In genomic region chr2:177753682-177754475, GRCh38 we compare ENCODE assay signal across 8 cellular contexts.
DNase-seq lines count a peak whose midpoint lies in the region; ATAC-seq and TF ChIP-seq lines count a peak whose summit lies in the region.

No MANE protein-coding gene starts in this region.

- TF ChIP-seq CTCF in WTC11 (IDR thresholded peaks at IDR 0.05): no peak

- H3K4me2 ChIP-seq in trophoblast cell (ENCODE audit: low read length): no peak overlapping the region

- H3K79me2 ChIP-seq in trophoblast cell (ENCODE audit: control insufficient read depth, insufficient read depth, low read length, poor library complexity): no peaks in the 10 kb centered on the region

- H4K12ac ChIP-seq in trophoblast cell (ENCODE audit: low read depth, low read length): no peak overlapping the region

- no peaks in the 10 kb centered on the region for H3K4me1 ChIP-seq in CD4-positive, CD25-positive, alpha-beta regulatory T cell (ENCODE audit: control insufficient read depth, insufficient read depth, low read length, poor library complexity, severe bottlenecking)
- peaks cover 0 to 2% of the 10 kb centered on the region in 2 experiments for H3K4me1 ChIP-seq in trophoblast cell (ENCODE audit: control insufficient read depth in 1 of 2, insufficient read depth in 2 of 2, low read length in 2 of 2)

- intact Hi-C loops in head of caudate nucleus (cut with DNase I): no loop called here

- no peaks in the 10 kb centered on the region for H3K27me3 ChIP-seq in CD4-positive, CD25-positive, alpha-beta regulatory T cell (ENCODE audit: control insufficient read depth, insufficient read depth, low read length)
- H3K27me3 ChIP-seq in trophoblast cell (ENCODE audit: insufficient read depth, low read length): no peaks in the 10 kb centered on the region

- no peak overlapping the region for H3K27ac ChIP-seq in CD4-positive, CD25-positive, alpha-beta regulatory T cell (ENCODE audit: insufficient read depth, low read length, poor library complexity, severe bottlenecking)
- H3K27ac ChIP-seq in trophoblast cell (ENCODE audit: low read depth, low read length): no peak overlapping the region

- no peak overlapping the region for H4K8ac ChIP-seq in trophoblast cell (ENCODE audit: low read depth, low read length)

- no peak overlapping the region for H3K14ac ChIP-seq in trophoblast cell (ENCODE audit: low read length)

- no peaks in the 10 kb centered on the region for H3K36me3 ChIP-seq in CD4-positive, CD25-positive, alpha-beta regulatory T cell (ENCODE audit: control insufficient read depth, insufficient read depth, low read length)
- no peaks in the 10 kb centered on the region for H3K36me3 ChIP-seq in trophoblast cell (ENCODE audit: control insufficient read depth in 1 of 2, insufficient read depth in 2 of 2, low read length in 2 of 2)

- H3K4me3 Mint-ChIP-seq in CD4-positive, CD25-positive, alpha-beta regulatory T cell: no peak overlapping the region
- H3K4me3 Mint-ChIP-seq in WTC11: no peak overlapping the region
- H3K4me3 Mint-ChIP-seq in activated naive CD4-positive, alpha-beta T cell treated with anti-CD3 and anti-CD28 coated beads, Interleukin-2, amount 10 ng/mL, durations not matched to agents 7 days and 5 days: no peak overlapping the region

- no peak overlapping the region for H2BK12ac ChIP-seq in trophoblast cell (ENCODE audit: low read length)

- no peaks in the 10 kb centered on the region for H3K9me3 Mint-ChIP-seq in CD4-positive, CD25-positive, alpha-beta regulatory T cell
- no peaks in the 10 kb centered on the region for H3K9me3 Mint-ChIP-seq in WTC11
- no peaks in the 10 kb centered on the region for H3K9me3 Mint-ChIP-seq in activated naive CD4-positive, alpha-beta T cell treated with anti-CD3 and anti-CD28 coated beads, Interleukin-2, amount 10 ng/mL, durations not matched to agents 7 days and 5 days

- peaks cover 25% of the 10 kb centered on the region for H3K27me3 Mint-ChIP-seq in CD4-positive, CD25-positive, alpha-beta regulatory T cell
- H3K27me3 Mint-ChIP-seq in WTC11 (ENCODE audit: low read depth): peaks cover 65% of the 10 kb centered on the region
- peaks cover 25% of the 10 kb centered on the region for H3K27me3 Mint-ChIP-seq in activated naive CD4-positive, alpha-beta T cell treated with anti-CD3 and anti-CD28 coated beads, Interleukin-2, amount 10 ng/mL, durations not matched to agents 7 days and 5 days

- no peak overlapping the region for H4K91ac ChIP-seq in trophoblast cell (ENCODE audit: low read depth, low read length)

- H3K9ac ChIP-seq in trophoblast cell (ENCODE audit: low read length): no peak overlapping the region

- no CpG with 5 or more reads among the region's 5 CpGs for WGBS in trophoblast cell (ENCODE audit: extremely low coverage, insufficient coverage, insufficient read length)

- no peaks in the 10 kb centered on the region for H3K36me3 Mint-ChIP-seq in CD4-positive, CD25-positive, alpha-beta regulatory T cell
- no peaks in the 10 kb centered on the region for H3K36me3 Mint-ChIP-seq in WTC11
- H3K36me3 Mint-ChIP-seq in activated naive CD4-positive, alpha-beta T cell treated with anti-CD3 and anti-CD28 coated beads, Interleukin-2, amount 10 ng/mL, durations not matched to agents 7 days and 5 days: no peaks in the 10 kb centered on the region

- no peak overlapping the region for H2AK5ac ChIP-seq in trophoblast cell (ENCODE audit: low read length)

- H3K18ac ChIP-seq in trophoblast cell (ENCODE audit: low read length): no peak overlapping the region

- CTCF ChIA-PET in WTC11 (lab: Charles Lee): interaction anchor here (0.5 to 1.9 kb wide), 5 partner anchors 10 to 589 kb away, joined by 3 to 13 read pairs (median 5); no protein-coding TSS in a partner anchor
- CTCF ChIA-PET in activated naive CD4-positive, alpha-beta T cell treated with anti-CD3 and anti-CD28 coated beads, Interleukin-2, amount 10 ng/mL, durations not matched to agents 7 days and 5 days (lab: Charles Lee): interaction anchor here (1.1 kb wide), 1 partner anchor 10 kb away, joined by 4 read pairs; no protein-coding TSS in a partner anchor

- H3K4me1 Mint-ChIP-seq in CD4-positive, CD25-positive, alpha-beta regulatory T cell: no peaks in the 10 kb centered on the region
- peaks cover 28% of the 10 kb centered on the region for H3K4me1 Mint-ChIP-seq in WTC11
- peaks cover 2% of the 10 kb centered on the region for H3K4me1 Mint-ChIP-seq in activated naive CD4-positive, alpha-beta T cell treated with anti-CD3 and anti-CD28 coated beads, Interleukin-2, amount 10 ng/mL, durations not matched to agents 7 days and 5 days

- POLR2A ChIA-PET in WTC11 (lab: Charles Lee): no interaction called here

- ATAC-seq in CD4-positive, CD25-positive, alpha-beta regulatory T cell (ENCODE audit: low read depth in 2 of 2): peak; percentile 44 to 45
- peak; percentile 75 for ATAC-seq in WTC11
- ATAC-seq in GM18870 (IDR thresholded peaks at IDR 0.05; ENCODE audit: unreplicated experiment): no peak

- no peak overlapping the region for H3K27ac Mint-ChIP-seq in CD4-positive, CD25-positive, alpha-beta regulatory T cell
- H3K27ac Mint-ChIP-seq in WTC11: no peak overlapping the region; the same call in 1 of the 2 replicates
- H3K27ac Mint-ChIP-seq in activated naive CD4-positive, alpha-beta T cell treated with anti-CD3 and anti-CD28 coated beads, Interleukin-2, amount 10 ng/mL, durations not matched to agents 7 days and 5 days: no peak overlapping the region

- no peak overlapping the region for H3K4ac ChIP-seq in trophoblast cell (ENCODE audit: low read depth, low read length)

- H2BK5ac ChIP-seq in trophoblast cell (ENCODE audit: low read depth, low read length, poor library complexity): no peak overlapping the region

- H3K23ac ChIP-seq in trophoblast cell (ENCODE audit: low read length): no peak overlapping the region

- H3K79me1 ChIP-seq in trophoblast cell (ENCODE audit: low read length): no peaks in the 10 kb centered on the region

- DNase-seq in CD4-positive, CD25-positive, alpha-beta regulatory T cell: peak in 1 of 3 donors; percentile 6
- DNase-seq in HT1080 (ENCODE audit: low read depth): peak; percentile 37
- peak; percentile 31 for DNase-seq in WTC11 (ENCODE audit: low spot score)
- peak; percentile 11 to 80 (median 54) for DNase-seq in head of caudate nucleus
- peak; percentile 56 to 67 for DNase-seq in trophoblast cell
- no peak for DNase-seq in activated naive CD4-positive, alpha-beta T cell treated with anti-CD3 and anti-CD28 coated beads, Interleukin-2, amount 10 ng/mL, durations not matched to agents 7 days and 5 days
- no peak for DNase-seq in SW 1271 (lab: John Stamatoyannopoulos, UW)

- H3K9me3 ChIP-seq in CD4-positive, CD25-positive, alpha-beta regulatory T cell (ENCODE audit: control insufficient read depth in 2 of 2, low read length in 2 of 2): no peaks in the 10 kb centered on the region
- H3K9me3 ChIP-seq in trophoblast cell (ENCODE audit: insufficient read depth, low read depth, low read length): no peaks in the 10 kb centered on the region

- H2BK120ac ChIP-seq in trophoblast cell (ENCODE audit: insufficient read depth, low read length, poor library complexity): no peak overlapping the region

- no peak overlapping the region for H2AFZ ChIP-seq in trophoblast cell (ENCODE audit: insufficient read depth, low read length, poor library complexity)

- no peak overlapping the region for H3K4me3 ChIP-seq in CD4-positive, CD25-positive, alpha-beta regulatory T cell (ENCODE audit: low read depth, low read length)
- no peak overlapping the region for H3K4me3 ChIP-seq in trophoblast cell (ENCODE audit: low read depth, low read length)

TF ChIP-seq in WTC11, 78 proteins besides CTCF, POLR2A, EP300 and RAD21 (continues in another document):
- no peak for TF ChIP-seq KAT7 (CRISPR knock-in tag; IDR thresholded peaks at IDR 0.05; ENCODE audit: borderline replicate concordance)
- no peak for TF ChIP-seq ETV6 (CRISPR knock-in tag; IDR thresholded peaks at IDR 0.05)
- no peak for TF ChIP-seq SOX15 (CRISPR knock-in tag; IDR thresholded peaks at IDR 0.05)
- TF ChIP-seq ZNF512 (CRISPR knock-in tag; IDR thresholded peaks at IDR 0.05; ENCODE audit: borderline replicate concordance): no peak
- no peak for TF ChIP-seq AFF4 (CRISPR knock-in tag; IDR thresholded peaks at IDR 0.05; ENCODE audit: borderline replicate concordance)

Comparison
In these comparisons a context has a peak if more than half of its experiments do, and no peak if none do; other contexts are left out.
1. DNase-seq: peak in HT1080 (single experiment), WTC11 (single experiment), head of caudate nucleus (42 of 42) and trophoblast cell (2 of 2); none in activated naive CD4-positive, alpha-beta T cell treated with anti-CD3 and anti-CD28 coated beads, Interleukin-2, amount 10 ng/mL, durations not matched to agents 7 days and 5 days (single experiment) and SW 1271 (0 of 2).